In genomic region chr4:128709268-128709667, GRCh38 we compare ENCODE assay signal across 15 cellular contexts.
DNase-seq lines count a peak whose midpoint lies in the region; ATAC-seq, FAIRE-seq and TF ChIP-seq lines count a peak whose summit lies in the region.
"Had no signal": no experiment of that assay in that cellular context is flagged by ENCODE, and none has a peak within 500 bp of the region (broad histone marks: within the 10 kb centered on the region; RNA-seq: fewer than 3 reads in every experiment).

No MANE protein-coding gene starts in this region.

- H4K20me1 ChIP-seq in BLaER1 treated with 17β-estradiol and CSF1 and Interleukin-3, amounts not matched to agents 10 nM and 100 nM, result no peaks in the 10 kb centered on the region
- H4K20me1 ChIP-seq in Loucy (ENCODE audit: insufficient read depth, low read length, poor library complexity, severe bottlenecking), result no peaks in the 10 kb centered on the region

- no peaks in the 10 kb centered on the region for H3K27me3 ChIP-seq in BLaER1 treated with 17β-estradiol and CSF1 and Interleukin-3, amounts not matched to agents 10 nM and 100 nM
- H3K27me3 ChIP-seq in Loucy (ENCODE audit: insufficient read depth, low read length, poor library complexity, severe bottlenecking) (no peaks in the 10 kb centered on the region), bronchial epithelial cell (ENCODE audit: control insufficient read depth, insufficient read depth, low read length) (no peaks in the 10 kb centered on the region), upper lobe of right lung (no peaks in the 10 kb centered on the region)

- ATAC-seq in upper lobe of right lung, result no peak
- ATAC-seq: effector memory CD8-positive, alpha-beta T cell; natural killer cell had no signal

- H3K4me2 ChIP-seq in BLaER1 treated with 17β-estradiol and CSF1 and Interleukin-3, amounts not matched to agents 10 nM and 100 nM, result peak overlapping the region; percentile 37 to 77 (median 53)
- no peak overlapping the region for H3K4me2 ChIP-seq in Loucy (ENCODE audit: low read depth, low read length, poor library complexity, severe bottlenecking)

- no peaks in the 10 kb centered on the region for H3K9me2 ChIP-seq in Loucy (replicated peaks; ENCODE audit: low read depth, low read length)

- no peak for TF ChIP-seq CTCF in Loucy (conservative IDR thresholded peaks at IDR 0.05; ENCODE audit: low read length)
- TF ChIP-seq CTCF in bronchial epithelial cell (IDR thresholded peaks at IDR 0.05; ENCODE audit: insufficient read depth, low read length, severe bottlenecking), result no peak
- TF ChIP-seq CTCF in upper lobe of right lung (IDR thresholded peaks at IDR 0.05), result no peak

- peaks cover 0 to 26% (median 9%) of the 10 kb centered on the region in 11 experiments; a peak in 10 of 22 replicates for H3K9me3 ChIP-seq in BLaER1 treated with 17β-estradiol and CSF1 and Interleukin-3, amounts not matched to agents 10 nM and 100 nM (replicated peaks in 1 of 11)
- H3K9me3 ChIP-seq in Loucy (ENCODE audit: insufficient read depth, low read depth, low read length) (no peaks in the 10 kb centered on the region), upper lobe of right lung (no peaks in the 10 kb centered on the region)
- H3K9me3 ChIP-seq: left ventricle myocardium inferior had no signal

- H3K27ac ChIP-seq in BLaER1 treated with 17β-estradiol and CSF1 and Interleukin-3, amounts not matched to agents 10 nM and 100 nM, result peak overlapping the region in 9 of 11 experiments; percentile 17 to 69 (median 53); a peak in 16 of 22 replicates
- H3K27ac ChIP-seq in upper lobe of right lung, result no peak overlapping the region
- H3K27ac ChIP-seq: left ventricle myocardium inferior had no signal

- peak overlapping the region; percentile 82 for H2AFZ ChIP-seq in Loucy (ENCODE audit: low read length)

- H3F3A ChIP-seq in Loucy (ENCODE audit: low read depth), result no peaks in the 10 kb centered on the region

- FAIRE-seq in bronchial epithelial cell (lab: Jason Lieb, UNC), result no peak
- FAIRE-seq: G401.6 had no signal

- H3K79me2 ChIP-seq in Loucy (ENCODE audit: insufficient read depth, low read length), result no peaks in the 10 kb centered on the region

- peak overlapping the region in 1 of 11 experiments; percentile 35; a peak in 1 of 22 replicates for H3K9ac ChIP-seq in BLaER1 treated with 17β-estradiol and CSF1 and Interleukin-3, amounts not matched to agents 10 nM and 100 nM
- no peak overlapping the region for H3K9ac ChIP-seq in Loucy (ENCODE audit: low read depth, low read length, poor library complexity, severe bottlenecking)

- intact Hi-C loops in upper lobe of right lung (cut with DNase I), result no loop called here

- peak overlapping the region in 3 of 10 experiments; percentile 8 to 23 (median 22); a peak in 1 of 20 replicates for H3K4me3 ChIP-seq in BLaER1 treated with 17β-estradiol and CSF1 and Interleukin-3, amounts not matched to agents 10 nM and 100 nM
- H3K4me3 ChIP-seq in Loucy (ENCODE audit: low read length, poor library complexity, severe bottlenecking) (no peak overlapping the region), bronchial epithelial cell (ENCODE audit: low read depth, low read length) (no peak overlapping the region), upper lobe of right lung (no peak overlapping the region)
- H3K4me3 ChIP-seq: left ventricle myocardium inferior had no signal

- H3K36me3 ChIP-seq in BLaER1 treated with 17β-estradiol and CSF1 and Interleukin-3, amounts not matched to agents 10 nM and 100 nM, result no peaks in the 10 kb centered on the region
- H3K36me3 ChIP-seq in Loucy (ENCODE audit: insufficient read depth, low read length) (no peaks in the 10 kb centered on the region), bronchial epithelial cell (ENCODE audit: control insufficient read depth, insufficient read depth, low read length) (no peaks in the 10 kb centered on the region), upper lobe of right lung (no peaks in the 10 kb centered on the region)
- H3K36me3 ChIP-seq: left ventricle myocardium inferior had no signal

- DNase-seq in AML-193 (lab: John Stamatoyannopoulos, UW) (peak; percentile 11 to 23), bronchial epithelial cell (ENCODE audit: low read depth) (peak; percentile 12), upper lobe of right lung (no peak), nucleus accumbens (lab: John Stamatoyannopoulos, UW) (no peak), NCI-H748 (lab: John Stamatoyannopoulos, UW; ENCODE audit: unreplicated experiment) (no peak), GM03348 (ENCODE audit: low spot score) (no peak)
- DNase-seq: effector memory CD8-positive, alpha-beta T cell; foreskin fibroblast; left ventricle myocardium inferior; natural killer cell; NCI-H1092; SIG-M5 had no signal

- peaks cover 10 to 26% (median 20%) of the 10 kb centered on the region in 10 experiments for H3K4me1 ChIP-seq in BLaER1 treated with 17β-estradiol and CSF1 and Interleukin-3, amounts not matched to agents 10 nM and 100 nM
- H3K4me1 ChIP-seq in Loucy (ENCODE audit: insufficient read depth, low read length, poor library complexity, severe bottlenecking) (no peaks in the 10 kb centered on the region), upper lobe of right lung (no peaks in the 10 kb centered on the region)
- H3K4me1 ChIP-seq: left ventricle myocardium inferior had no signal

Comparison
In these comparisons a context has a peak if more than half of its experiments do, and no peak if none do; other contexts are left out.
1. DNase-seq: peak in AML-193 (2 of 2) and bronchial epithelial cell (single experiment); none in upper lobe of right lung (single experiment), nucleus accumbens (0 of 56), NCI-H748 (single experiment) and GM03348 (single experiment).